ENCODE assay signal across 12 cellular contexts in the genomic region with DNA sequence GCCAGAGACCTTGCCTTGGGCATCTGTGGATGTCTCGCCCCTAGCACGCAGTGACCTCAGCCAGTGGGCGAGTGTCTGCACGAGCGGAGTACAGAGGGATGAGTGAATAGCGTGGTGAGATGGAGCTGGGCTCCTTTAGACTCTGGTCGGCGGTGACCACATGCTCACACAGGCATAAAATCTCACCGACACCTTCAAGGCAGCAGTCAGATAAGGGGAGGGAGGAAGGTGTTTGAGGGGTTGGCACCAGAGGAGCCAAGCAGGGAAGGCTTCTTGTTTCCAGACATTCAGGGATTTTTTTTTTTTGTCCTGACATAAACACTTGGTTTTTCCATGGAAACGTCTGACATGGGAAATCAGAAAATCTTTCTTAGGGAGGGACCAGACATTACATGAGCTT. TPM values are rescaled to one million over a fixed set of nuclear protein-coding genes. Genes with fewer than 3 reads are reported as not detected.
DNase-seq lines count a peak whose midpoint lies in the region; ATAC-seq, FAIRE-seq and TF ChIP-seq lines count a peak whose summit lies in the region.
"Had no signal": no experiment of that assay in that cellular context is flagged by ENCODE, and none has a peak within 500 bp of the region (broad histone marks: within the 10 kb centered on the region; RNA-seq: fewer than 3 reads in every experiment).

No MANE protein-coding gene starts in this region.

- H3K4me3 ChIP-seq in fibroblast of pulmonary artery (replicated peaks; ENCODE audit: low read depth, low read length) (no peak overlapping the region), pancreas (no peak overlapping the region)

- in situ Hi-C loops in ACHN (cut with HindIII; ENCODE audit: low pct_ligation_motif_present, low pct_unique_long_range_greater_than_20kb, low sequenced_read_pairs) = no loop called here

- H3K36me3 ChIP-seq in pancreas = no peaks in the 10 kb centered on the region

- no peaks in the 10 kb centered on the region for H3K9me3 ChIP-seq in pancreas

- ATAC-seq in Right ventricle myocardium superior (ENCODE audit: poor library complexity) (peak; percentile 28), pancreas (peak; percentile 46 to 62 (median 48))

- no peaks in the 10 kb centered on the region for H3K27me3 ChIP-seq in pancreas

- peaks cover 4 to 16% (median 8%) of the 10 kb centered on the region in 3 donors for H3K4me1 ChIP-seq in pancreas

- H3K27ac ChIP-seq in pancreas = peak overlapping the region in 2 of 4 donors; percentile 16 to 47

- 40 to 44% methylated on average over 10 of the region's 10 CpGs for WGBS in pancreas, 2 donors

- FAIRE-seq in pancreas (lab: Jason Lieb, UNC) = no peak
- FAIRE-seq: A204.1, small intestine had no signal

- DNase-seq in Right ventricle myocardium superior = no peak
- DNase-seq in cardiac septum (ENCODE audit: low spot score) = no peak
- peak; percentile 30 for DNase-seq in fibroblast of pulmonary artery (ENCODE audit: low read depth)
- DNase-seq in pancreas = peak in 2 of 6 donors; percentile 22 to 29
- DNase-seq in ACHN = no peak
- no peak for DNase-seq in T1000 (lab: John Stamatoyannopoulos, UW)
- DNase-seq in erythroblast (lab: John Stamatoyannopoulos, UW) = no peak
- no peak for DNase-seq in GM10266 (ENCODE audit: extremely low spot score)
- DNase-seq: activated B cell treated with CpG ODN at 0.5 μM for 24 hours had no signal

- no peak for TF ChIP-seq POLR2A in erythroblast (IDR thresholded peaks at IDR 0.05; ENCODE audit: low read length)

- intact Hi-C loops in Right ventricle myocardium superior (cut with DNase I) = no loop called here
- intact Hi-C loops in cardiac septum (cut with DNase I) = loop anchor here (5.0 kb wide), 1 partner anchor 210 kb away; a partner anchor contains a TSS
- intact Hi-C loops in pancreas (cut with DNase I) = no loop called here

- TF ChIP-seq CTCF in fibroblast of pulmonary artery (IDR thresholded peaks at IDR 0.05; ENCODE audit: low read length, missing control alignments) (no peak), pancreas (IDR thresholded peaks at IDR 0.05) (no peak), GM10266 (IDR thresholded peaks at IDR 0.05; ENCODE audit: control insufficient read depth, insufficient read depth, low read depth, missing control alignments) (no peak)

RNA-seq across cellular contexts. Expression of a gene that starts 35.8 kb away (rescaled TPM):
- 0.11 TPM for total RNA-seq in Right ventricle myocardium superior
- total RNA-seq in cardiac septum = 0.40 TPM
- not detected for total RNA-seq in pancreas
- polyA plus RNA-seq in pancreas = under 1 TPM in 1 of 2 donors, not detected in 1; 0.02 TPM
- total RNA-seq: activated B cell treated with CpG ODN at 0.5 μM for 24 hours, HT-29 had no signal
